Comparison of ENCODE assay signal across 21 cellular contexts in genomic region chr1:242427519-242427918, GRCh38.
DNase-seq lines count a peak whose midpoint lies in the region; ATAC-seq and TF ChIP-seq lines count a peak whose summit lies in the region.
"Had no signal": no experiment of that assay in that cellular context is flagged by ENCODE, and none has a peak within 500 bp of the region (broad histone marks: within the 10 kb centered on the region; RNA-seq: fewer than 3 reads in every experiment).

No MANE protein-coding gene starts in this region.

- H3K36me3 Mint-ChIP-seq in neural crest cell (ENCODE audit: low read depth) = peaks cover 2% of the 10 kb centered on the region
- H3K36me3 Mint-ChIP-seq in stimulated activated effector memory CD8-positive, alpha-beta T cell treated with anti-CD3 and anti-CD28 coated beads, Interleukin-12 subunit alpha, Interleukin-12 subunit beta, amount 100 ng/mL, for 72 hours = no peaks in the 10 kb centered on the region
- H3K36me3 Mint-ChIP-seq: CD4-positive, CD25-positive, alpha-beta regulatory T cell; T-cell had no signal

- peaks cover 7% of the 10 kb centered on the region for H3K9me3 Mint-ChIP-seq in neural crest cell
- H3K9me3 Mint-ChIP-seq in stimulated activated effector memory CD8-positive, alpha-beta T cell treated with anti-CD3 and anti-CD28 coated beads, Interleukin-12 subunit alpha, Interleukin-12 subunit beta, amount 100 ng/mL, for 72 hours = peaks cover 3% of the 10 kb centered on the region
- H3K9me3 Mint-ChIP-seq: GM23338 had no signal

- H3K4me1 Mint-ChIP-seq in neural crest cell = no peaks in the 10 kb centered on the region
- H3K4me1 Mint-ChIP-seq in stimulated activated effector memory CD8-positive, alpha-beta T cell treated with anti-CD3 and anti-CD28 coated beads, Interleukin-12 subunit alpha, Interleukin-12 subunit beta, amount 100 ng/mL, for 72 hours = no peaks in the 10 kb centered on the region
- H3K4me1 Mint-ChIP-seq: B cell; CD4-positive, CD25-positive, alpha-beta regulatory T cell; GM23338; T-cell had no signal

- TF ChIP-seq CTCF in neural crest cell (conservative IDR thresholded peaks at IDR 0.05) = no peak

- peak overlapping the region; percentile 13 for H3K27ac Mint-ChIP-seq in neural crest cell (ENCODE audit: unreplicated experiment)
- H3K27ac Mint-ChIP-seq in stimulated activated effector memory CD8-positive, alpha-beta T cell treated with anti-CD3 and anti-CD28 coated beads, Interleukin-12 subunit alpha, Interleukin-12 subunit beta, amount 100 ng/mL, for 72 hours = no peak overlapping the region
- H3K27ac Mint-ChIP-seq: B cell; CD4-positive, CD25-positive, alpha-beta regulatory T cell; GM23338; T-cell had no signal

- no peak overlapping the region for H3K4me3 Mint-ChIP-seq in neural crest cell
- H3K4me3 Mint-ChIP-seq in stimulated activated effector memory CD8-positive, alpha-beta T cell treated with anti-CD3 and anti-CD28 coated beads, Interleukin-12 subunit alpha, Interleukin-12 subunit beta, amount 100 ng/mL, for 72 hours = no peak overlapping the region
- H3K4me3 Mint-ChIP-seq: B cell; CD4-positive, CD25-positive, alpha-beta regulatory T cell; GM23338; T-cell had no signal

- peaks cover 2% of the 10 kb centered on the region for H3K27me3 Mint-ChIP-seq in neural crest cell (ENCODE audit: low read depth)

- ATAC-seq in SK-N-SH treated with all-trans-retinoic acid at 6 μM for 48 hours (no peak; the same call in 2 of the 3 replicates), HG03378 (IDR thresholded peaks at IDR 0.05; ENCODE audit: unreplicated experiment) (no peak)
- no peak for ATAC-seq in stimulated activated effector memory CD8-positive, alpha-beta T cell treated with anti-CD3 and anti-CD28 coated beads, Interleukin-12 subunit alpha, Interleukin-12 subunit beta, amount 100 ng/mL, for 72 hours
- ATAC-seq: GM23338, Right ventricle myocardium inferior, T-cell had no signal

- DNase-seq in NCI-H748 (lab: John Stamatoyannopoulos, UW; ENCODE audit: unreplicated experiment) = peak; percentile 26
- no peak for DNase-seq in NCI-H748 treated with DMSO at 0.1 percent for 48 hours (lab: John Stamatoyannopoulos, UW)
- DNase-seq in NCI-H2227 (lab: John Stamatoyannopoulos, UW; ENCODE audit: unreplicated experiment) = peak; percentile 48
- no peak for DNase-seq in neural crest cell (ENCODE audit: low read depth, low spot score)
- DNase-seq in stimulated activated CD8-positive, alpha-beta memory T cell treated with anti-CD3 and anti-CD28 coated beads, Interleukin-4, amount 100 ng/mL, for 48 hours = no peak
- DNase-seq in stimulated activated effector memory CD8-positive, alpha-beta T cell treated with anti-CD3 and anti-CD28 coated beads, Interleukin-12 subunit alpha, Interleukin-12 subunit beta, amount 100 ng/mL, for 72 hours (ENCODE audit: low spot score in 2 of 2) = no peak
- DNase-seq: Caco-2; CD4-positive, CD25-positive, alpha-beta regulatory T cell; GDM1; HCEC 1CT; MM.1S; NCI-H1092; NCI-H187 treated with DMSO at 0.1 percent for 48 hours; NK-92 treated with Interleukin-12 subunit alpha and Interleukin-12 subunit beta, amount 100 ng/mL, for 24 hours; Peyer's patch; T-cell had no signal

TF ChIP-seq in SK-N-SH treated with all-trans-retinoic acid at 6 μM for 48 hours, 23 proteins besides CTCF, POLR2A, EP300 and RAD21:
- TF ChIP-seq TSHZ2 (CRISPR knock-in tag; IDR thresholded peaks at IDR 0.05) (peak; percentile 80; the same call in 1 of the 2 replicates), ISL1 (CRISPR knock-in tag; IDR thresholded peaks at IDR 0.05) (0 out of 2 replicates have a peak, but pooled peaks have one; percentile 15), BACH2 (CRISPR knock-in tag; IDR thresholded peaks at IDR 0.05; ENCODE audit: borderline replicate concordance) (no peak), TCF4 (CRISPR knock-in tag; IDR thresholded peaks at IDR 0.05; ENCODE audit: borderline replicate concordance) (peak; percentile 88), GLIS3 (CRISPR knock-in tag; IDR thresholded peaks at IDR 0.05) (no peak; the same call in 1 of the 2 replicates)
TF ChIP-seq in SK-N-SH treated with all-trans-retinoic acid at 6 μM for 48 hours: peak in this region for 3.

Comparison
In these comparisons a context has a peak if more than half of its experiments do, and no peak if none do; other contexts are left out.
1. DNase-seq: peak in NCI-H748 (single experiment) and NCI-H2227 (single experiment); none in NCI-H748 treated with DMSO at 0.1 percent for 48 hours (single experiment), neural crest cell (single experiment), stimulated activated CD8-positive, alpha-beta memory T cell treated with anti-CD3 and anti-CD28 coated beads, Interleukin-4, amount 100 ng/mL, for 48 hours (single experiment) and stimulated activated effector memory CD8-positive, alpha-beta T cell treated with anti-CD3 and anti-CD28 coated beads, Interleukin-12 subunit alpha, Interleukin-12 subunit beta, amount 100 ng/mL, for 72 hours (0 of 2).